ENCODE assay signal across 10 cellular contexts in genomic region chr19:15251010-15251748, GRCh38. TPM values are rescaled to one million over a fixed set of nuclear protein-coding genes. Genes with fewer than 3 reads are reported as not detected.
DNase-seq lines count a peak whose midpoint lies in the region; ATAC-seq and TF ChIP-seq lines count a peak whose summit lies in the region.
"Had no signal": no experiment of that assay in that cellular context is flagged by ENCODE, and none has a peak within 500 bp of the region (broad histone marks: within the 10 kb centered on the region; RNA-seq: fewer than 3 reads in every experiment).

No MANE protein-coding gene starts in this region.

- ATAC-seq in GM23338 (no peak), GM19324 (IDR thresholded peaks at IDR 0.05; ENCODE audit: low FRiP score, unreplicated experiment) (no peak), GM19467 (IDR thresholded peaks at IDR 0.05; ENCODE audit: unreplicated experiment) (no peak)
- ATAC-seq in stimulated activated naive B cell treated with anti-CD40 and anti-IgM and Interleukin-4, amounts not matched to agents 10 μg/mL and 1 μg/mL and 100 μg/mL, for 72 hours (replicated peaks), result no peak

- H3K36me3 Mint-ChIP-seq in GM23338 (ENCODE audit: low read depth), result peaks cover 68% of the 10 kb centered on the region
- H3K36me3 Mint-ChIP-seq in stimulated activated naive B cell treated with anti-CD40 and anti-IgM and Interleukin-4, amounts not matched to agents 10 μg/mL and 1 μg/mL and 100 μg/mL, for 72 hours, result peaks cover 46 to 56% of the 10 kb centered on the region in 2 donors

- peaks cover 18% of the 10 kb centered on the region for H3K4me1 Mint-ChIP-seq in GM23338
- H3K4me1 Mint-ChIP-seq in stimulated activated naive B cell treated with anti-CD40 and anti-IgM and Interleukin-4, amounts not matched to agents 10 μg/mL and 1 μg/mL and 100 μg/mL, for 72 hours, result peaks cover 31 to 43% of the 10 kb centered on the region in 2 donors

- no TSS peak for BruUV-seq in mammary epithelial cell (replicated peaks; lab: Mats Ljungman, UMichigan)

- H3K79me2 ChIP-seq in GM23338 (replicated peaks; ENCODE audit: insufficient read depth) (peaks cover 27% of the 10 kb centered on the region), mammary epithelial cell (ENCODE audit: insufficient read depth, low read length) (peaks cover 78% of the 10 kb centered on the region)

- H3F3A ChIP-seq in GM23338 (replicated peaks; ENCODE audit: low read depth), result peaks cover 10% of the 10 kb centered on the region

- DNase-seq in GM23338 (ENCODE audit: low spot score) (no peak), mammary epithelial cell (no peak), ureter (ENCODE audit: low spot score) (no peak)
- no peak for DNase-seq in stimulated activated naive B cell treated with anti-CD40 and anti-IgM and Interleukin-4, amounts not matched to agents 10 μg/mL and 1 μg/mL and 100 μg/mL, for 72 hours
- no peak for DNase-seq in stimulated activated CD4-positive, alpha-beta T cell treated with anti-CD3 and anti-CD28 coated beads, Interleukin-12 subunit alpha, Interleukin-12 subunit beta, amount 100 ng/mL, for 4 hours
- DNase-seq: activated T-cell treated with anti-CD3 and anti-CD28 coated beads for 4 hours, SIG-M5 had no signal

- no peak overlapping the region for H3K9ac ChIP-seq in mammary epithelial cell (ENCODE audit: insufficient read depth, low read length)

- H3K4me3 ChIP-seq in GM23338 (no peak overlapping the region), mammary epithelial cell (replicated peaks in 1 of 3; ENCODE audit: insufficient read depth in 1 of 3, low read depth in 2 of 3, low read length in 3 of 3) (no peak overlapping the region)

- intact Hi-C loops in mammary epithelial cell (cut with micrococcal nuclease), result no loop called here

- peak overlapping the region; percentile 66; the same call in 1 of the 2 replicates for H3K27ac ChIP-seq in GM23338 (ENCODE audit: low read depth)
- H3K27ac ChIP-seq in mammary epithelial cell (ENCODE audit: insufficient read depth, low read depth, low read length), result no peak overlapping the region
- H3K27ac ChIP-seq in layer of hippocampus (ENCODE audit: low read depth, low read length), result peak overlapping the region; percentile 81

- H3K27me3 Mint-ChIP-seq in GM23338 (ENCODE audit: insufficient read depth, low read depth, poor library complexity), result peaks cover 15% of the 10 kb centered on the region
- H3K27me3 Mint-ChIP-seq in stimulated activated naive B cell treated with anti-CD40 and anti-IgM and Interleukin-4, amounts not matched to agents 10 μg/mL and 1 μg/mL and 100 μg/mL, for 72 hours, result no peaks in the 10 kb centered on the region

- no peak overlapping the region for H3K27ac Mint-ChIP-seq in GM23338
- peak overlapping the region; percentile 42 for H3K27ac Mint-ChIP-seq in stimulated activated naive B cell treated with anti-CD40 and anti-IgM and Interleukin-4, amounts not matched to agents 10 μg/mL and 1 μg/mL and 100 μg/mL, for 72 hours

- H3K4me3 Mint-ChIP-seq in GM23338, result no peak overlapping the region
- H3K4me3 Mint-ChIP-seq in stimulated activated naive B cell treated with anti-CD40 and anti-IgM and Interleukin-4, amounts not matched to agents 10 μg/mL and 1 μg/mL and 100 μg/mL, for 72 hours, result no peak overlapping the region

- H3K27me3 ChIP-seq in GM23338 (ENCODE audit: insufficient read depth) (no peaks in the 10 kb centered on the region), mammary epithelial cell (ENCODE audit: insufficient read depth, low read length) (no peaks in the 10 kb centered on the region), layer of hippocampus (ENCODE audit: control insufficient read depth, insufficient read depth, low read length) (no peaks in the 10 kb centered on the region)

- H3K36me3 ChIP-seq in GM23338 (ENCODE audit: insufficient read depth) (peaks cover 23% of the 10 kb centered on the region), mammary epithelial cell (ENCODE audit: insufficient read depth, low read length) (peaks cover 18% of the 10 kb centered on the region)

- CTCF ChIA-PET in mammary epithelial cell (lab: Charles Lee; ENCODE audit: low non-redundant PET), result interaction anchor here (0.6 to 1.2 kb wide), 3 partner anchors 30 to 696 kb away, joined by 3 to 11 read pairs (median 5); no protein-coding TSS in a partner anchor

- H3K9me2 ChIP-seq in GM23338 (ENCODE audit: insufficient read depth), result no peaks in the 10 kb centered on the region

- no peak for TF ChIP-seq CTCF in GM23338 (conservative IDR thresholded peaks at IDR 0.05; ENCODE audit: low read depth in 2 of 2)
- no peak for TF ChIP-seq CTCF in mammary epithelial cell (conservative IDR thresholded peaks at IDR 0.05 in 1 of 2, IDR thresholded peaks at IDR 0.05 in 1 of 2; ENCODE audit: extremely low read depth in 1 of 2, insufficient read depth in 1 of 2, low read depth in 1 of 2, low read length in 2 of 2)

- dilution Hi-C loops in mammary epithelial cell (cut with HindIII; ENCODE audit: low sequenced_read_pairs), result no loop called here

- peaks cover 2% of the 10 kb centered on the region; the same call in 2 of the 3 replicates for H3K9me3 Mint-ChIP-seq in GM23338
- H3K9me3 Mint-ChIP-seq in stimulated activated naive B cell treated with anti-CD40 and anti-IgM and Interleukin-4, amounts not matched to agents 10 μg/mL and 1 μg/mL and 100 μg/mL, for 72 hours, result no peaks in the 10 kb centered on the region

- 42% methylated on average over 13 of the region's 24 CpGs for WGBS in mammary epithelial cell (ENCODE audit: low coverage, missing lambda C conversion rate)

- no peak overlapping the region for H3K4me2 ChIP-seq in GM23338
- peak overlapping the region; percentile 64 for H3K4me2 ChIP-seq in mammary epithelial cell (ENCODE audit: insufficient read depth, low read depth, low read length)

- no peaks in the 10 kb centered on the region for H3K9me3 ChIP-seq in mammary epithelial cell (replicated peaks; ENCODE audit: insufficient read depth, low read length)

- no peak overlapping the region for H2AFZ ChIP-seq in GM23338
- H2AFZ ChIP-seq in mammary epithelial cell (ENCODE audit: low read depth, low read length), result no peak overlapping the region

- H4K20me1 ChIP-seq in GM23338 (replicated peaks; ENCODE audit: insufficient read depth) (peaks cover 39% of the 10 kb centered on the region), mammary epithelial cell (ENCODE audit: insufficient read depth, low read length) (peaks cover 5% of the 10 kb centered on the region)

- H3K4me1 ChIP-seq in GM23338 (ENCODE audit: insufficient read depth) (peaks cover 6% of the 10 kb centered on the region), mammary epithelial cell (ENCODE audit: insufficient read depth, low read length) (peaks cover 42% of the 10 kb centered on the region)

- in situ Hi-C loops in mammary epithelial cell (cut with MboI; ENCODE audit: low sequenced_read_pairs in 2 of 2), result loop anchor here in 1 of 2 donors (10.0 kb wide), 1 partner anchor 156 kb away; no protein-coding TSS in a partner anchor

TF ChIP-seq in GM23338, 12 proteins besides CTCF, POLR2A, EP300 and RAD21 (continues in another document):
- no peak for TF ChIP-seq JUNB (IDR thresholded peaks at IDR 0.05; ENCODE audit: unreplicated experiment)
- TF ChIP-seq STAT1 (IDR thresholded peaks at IDR 0.05; ENCODE audit: unreplicated experiment), result no peak
- TF ChIP-seq EZH2 (IDR thresholded peaks at IDR 0.05; ENCODE audit: low read depth, unreplicated experiment), result no peak
- no peak for TF ChIP-seq CREB1 (CRISPR knock-in tag; IDR thresholded peaks at IDR 0.05; ENCODE audit: low read depth)
- TF ChIP-seq ZNF331 (CRISPR knock-in tag; IDR thresholded peaks at IDR 0.05; ENCODE audit: low read depth), result no peak
- no peak for TF ChIP-seq NANOG (IDR thresholded peaks at IDR 0.05; ENCODE audit: borderline replicate concordance)
- no peak for TF ChIP-seq ZNF114 (CRISPR knock-in tag; IDR thresholded peaks at IDR 0.05)
- no peak for TF ChIP-seq POLR2AphosphoS5 (IDR thresholded peaks at IDR 0.05; ENCODE audit: low read depth)

RNA-seq across cellular contexts. Expression of gene EPHX3, which starts 18.9 kb away (rescaled TPM):
- 15.0 and 24.8 TPM in 2 replicates for total RNA-seq in GM23338 (2014; rRNA removed; shearing (Covaris generic))
- polyA plus RNA-seq in GM23338 (2016; fragmentation: Nextera tagmentation; extraction: Ambion mirVana) (19.7 and 19.8 TPM in 2 replicates), mammary epithelial cell (0.06 TPM)
- total RNA-seq in mammary epithelial cell (under 1 TPM; 0.17 to 0.47 TPM), ureter (2.5 TPM)
- not detected for polyA minus RNA-seq in mammary epithelial cell

RNA-seq across cellular contexts. Expression of gene NOTCH3, which starts 50.4 kb away (rescaled TPM):
- total RNA-seq in GM23338 (2014; rRNA removed; shearing (Covaris generic)), result 151 and 172 TPM in 2 replicates
- polyA plus RNA-seq in GM23338 (2016; fragmentation: Nextera tagmentation; extraction: Ambion mirVana) (24.3 and 25.0 TPM in 2 replicates), mammary epithelial cell (7.3 TPM)
- total RNA-seq in mammary epithelial cell (10 to 100 TPM; 15.1 to 44.7 TPM), ureter (125 TPM)
- polyA minus RNA-seq in mammary epithelial cell, result 50.0 TPM
